Comparison of ENCODE assay signal across 8 cellular contexts in the genomic region with DNA sequence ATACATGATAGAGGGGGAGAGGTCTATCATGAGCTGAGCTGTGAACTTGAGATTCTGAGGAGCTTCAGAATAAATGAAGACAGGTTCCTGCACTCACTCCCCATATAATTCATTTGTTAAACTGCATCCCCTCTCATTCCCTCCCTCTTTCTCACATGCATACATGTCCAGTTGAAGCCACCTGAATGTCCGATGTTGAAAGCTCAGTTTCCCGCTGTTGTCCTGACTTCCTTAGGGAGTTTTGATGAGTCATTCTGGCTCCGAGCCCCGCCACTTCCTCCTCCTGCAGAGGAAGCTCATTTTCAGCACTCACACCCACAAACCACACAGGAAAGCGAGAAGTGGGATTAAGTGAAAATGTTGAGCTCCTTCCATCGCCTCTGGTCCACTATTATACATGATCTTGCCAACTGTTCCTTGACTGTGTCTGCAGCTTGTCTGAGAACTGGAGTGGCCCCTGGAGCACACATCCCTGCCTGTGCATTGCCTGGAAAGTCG.
DNase-seq lines count a peak whose midpoint lies in the region; ATAC-seq lines count a peak whose summit lies in the region.

No MANE protein-coding gene starts in this region.

- DNase-seq in M059J (ENCODE audit: low read depth) (peak; percentile 94), astrocyte of the hippocampus (ENCODE audit: low read depth, low spot score) (peak; percentile 84), islet precursor cell (peak; percentile 61), SK-N-DZ (ENCODE audit: low spot score) (no peak)
- DNase-seq in activated CD4-positive, alpha-beta T cell treated with anti-CD3 and anti-CD28 coated beads, Interleukin-2, amount 50 U/mL, for 4 hours = no peak

- no peaks in the 10 kb centered on the region for H3K79me2 ChIP-seq in ACC112 (ENCODE audit: control insufficient read depth, insufficient read depth, low read length, unreplicated experiment)

- no peaks in the 10 kb centered on the region for H3K36me3 Mint-ChIP-seq in stimulated activated naive CD8-positive, alpha-beta T cell treated with anti-CD3 and anti-CD28 coated beads, Interleukin-15, Interleukin-2, amounts not matched to agents 100 ng/mL and 50 ng/mL, for 24 hours (ENCODE audit: low read depth)

- H2AFZ ChIP-seq in ACC112 (ENCODE audit: low read length, unreplicated experiment) = no peak overlapping the region

- H3K9me3 Mint-ChIP-seq in stimulated activated naive CD8-positive, alpha-beta T cell treated with anti-CD3 and anti-CD28 coated beads, Interleukin-15, Interleukin-2, amounts not matched to agents 100 ng/mL and 50 ng/mL, for 24 hours = no peaks in the 10 kb centered on the region

- peak; percentile 86 for ATAC-seq in GM18907 (IDR thresholded peaks at IDR 0.05; ENCODE audit: unreplicated experiment)

- no peaks in the 10 kb centered on the region for H3K27me3 ChIP-seq in ACC112 (ENCODE audit: insufficient read depth, low read length)

- no peak overlapping the region for H3K27ac Mint-ChIP-seq in stimulated activated naive CD8-positive, alpha-beta T cell treated with anti-CD3 and anti-CD28 coated beads, Interleukin-15, Interleukin-2, amounts not matched to agents 100 ng/mL and 50 ng/mL, for 24 hours

- H3K4me3 Mint-ChIP-seq in stimulated activated naive CD8-positive, alpha-beta T cell treated with anti-CD3 and anti-CD28 coated beads, Interleukin-15, Interleukin-2, amounts not matched to agents 100 ng/mL and 50 ng/mL, for 24 hours = peak overlapping the region; percentile 27

- peaks cover 12% of the 10 kb centered on the region for H3K4me1 ChIP-seq in ACC112 (ENCODE audit: control insufficient read depth, insufficient read depth, low read length, unreplicated experiment)

- peaks cover 9% of the 10 kb centered on the region for H3K4me1 Mint-ChIP-seq in stimulated activated naive CD8-positive, alpha-beta T cell treated with anti-CD3 and anti-CD28 coated beads, Interleukin-15, Interleukin-2, amounts not matched to agents 100 ng/mL and 50 ng/mL, for 24 hours (ENCODE audit: low read depth)

- peaks cover 6% of the 10 kb centered on the region for H3K27me3 Mint-ChIP-seq in stimulated activated naive CD8-positive, alpha-beta T cell treated with anti-CD3 and anti-CD28 coated beads, Interleukin-15, Interleukin-2, amounts not matched to agents 100 ng/mL and 50 ng/mL, for 24 hours

- H3K4me3 ChIP-seq in ACC112 (ENCODE audit: low read depth, low read length) = peak overlapping the region; percentile 15; the same call in 1 of the 2 replicates

- H3K36me3 ChIP-seq in ACC112 (ENCODE audit: insufficient read depth, low read length) = no peaks in the 10 kb centered on the region

- H3K27ac ChIP-seq in ACC112 (ENCODE audit: low read depth, low read length) = no peak overlapping the region

Comparison
In these comparisons a context has a peak if more than half of its experiments do, and no peak if none do; other contexts are left out.
1. DNase-seq: peak in M059J (single experiment), astrocyte of the hippocampus (single experiment) and islet precursor cell (single experiment); none in SK-N-DZ (single experiment) and activated CD4-positive, alpha-beta T cell treated with anti-CD3 and anti-CD28 coated beads, Interleukin-2, amount 50 U/mL, for 4 hours (0 of 2).